Comparison of ENCODE assay signal across 33 cellular contexts in the genomic region with DNA sequence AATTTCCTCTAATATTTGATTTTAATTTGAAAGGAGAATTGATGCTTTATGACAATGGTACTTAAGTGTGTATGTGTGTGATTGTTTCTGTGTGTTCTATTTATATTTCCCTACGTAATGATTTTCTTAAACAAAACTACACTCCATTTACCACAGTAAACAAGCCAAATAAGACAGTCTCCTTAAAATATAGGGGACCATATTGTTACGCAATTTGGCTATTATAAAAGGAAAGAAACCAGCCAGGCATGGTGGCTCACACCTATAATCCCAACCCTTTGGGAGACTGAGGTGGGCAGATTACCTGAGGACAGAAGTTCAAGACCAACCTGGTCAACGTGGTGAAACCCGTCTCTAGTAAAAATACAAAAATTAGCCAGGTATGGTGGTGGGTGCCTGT.
DNase-seq lines count a peak whose midpoint lies in the region; ATAC-seq, FAIRE-seq and TF ChIP-seq lines count a peak whose summit lies in the region.
"Had no signal": no experiment of that assay in that cellular context is flagged by ENCODE, and none has a peak within 500 bp of the region (broad histone marks: within the 10 kb centered on the region; RNA-seq: fewer than 3 reads in every experiment).

No MANE protein-coding gene starts in this region.

- H2AK9ac ChIP-seq in IMR-90 (replicated peaks; ENCODE audit: low read depth, low read length, poor library complexity): no peak overlapping the region

- no peaks in the 10 kb centered on the region for H3K23me2 ChIP-seq in H1 (ENCODE audit: low read depth, low read length)

- H3K56ac ChIP-seq in IMR-90 (ENCODE audit: extremely low read depth, insufficient read depth, low read length) (no peak overlapping the region), H1 (replicated peaks; ENCODE audit: insufficient read length, low read depth, low read length) (no peak overlapping the region)

- no TSS peak for BruUV-seq in HepG2 (replicated peaks; lab: Mats Ljungman, UMichigan)
- no TSS peak for BruUV-seq in IMR-90 (replicated peaks; lab: Mats Ljungman, UMichigan)

- no peak for FAIRE-seq in HepG2 (lab: Jason Lieb, UNC)
- no peak for FAIRE-seq in H1 (lab: Jason Lieb, UNC)
- FAIRE-seq: A204.1, A549, D721Med had no signal

- H3K4me2 ChIP-seq in HepG2 (ENCODE audit: low read depth, low read length) (no peak overlapping the region), IMR-90 (ENCODE audit: low read depth, low read length) (no peak overlapping the region), H1 (ENCODE audit: insufficient read depth in 1 of 2, low read depth in 2 of 2, low read length in 2 of 2) (no peak overlapping the region)
- H3K4me2 ChIP-seq: A549; BLaER1; BLaER1 treated with 17β-estradiol and CSF1 and Interleukin-3, amounts not matched to agents 10 nM and 100 nM had no signal

- in situ Hi-C loops in HepG2 (cut with HindIII; ENCODE audit: extremely low pct_ligation_motif_present, low pct_unique_long_range_greater_than_20kb) (no loop called here), IMR-90 (cut with MboI; ENCODE audit: low sequenced_read_pairs) (no loop called here)

- H2BK5ac ChIP-seq in IMR-90 (ENCODE audit: low read depth, low read length, poor library complexity, severe bottlenecking): no peak overlapping the region
- no peak overlapping the region for H2BK5ac ChIP-seq in H1 (ENCODE audit: low read depth, low read length)

- H2AFZ ChIP-seq in HepG2 (ENCODE audit: low read length) (no peak overlapping the region), IMR-90 (replicated peaks; ENCODE audit: low read length, poor library complexity) (no peak overlapping the region), H1 (ENCODE audit: low read length) (no peak overlapping the region)

- H4K20me1 ChIP-seq in HepG2 (ENCODE audit: insufficient read depth, low read length): no peaks in the 10 kb centered on the region
- H4K20me1 ChIP-seq in IMR-90 (ENCODE audit: insufficient read depth, low read length): no peaks in the 10 kb centered on the region
- no peaks in the 10 kb centered on the region for H4K20me1 ChIP-seq in H1 (replicated peaks in 1 of 2; ENCODE audit: control insufficient read depth in 1 of 2, insufficient read depth in 2 of 2, low read length in 2 of 2)
- H4K20me1 ChIP-seq: BLaER1; BLaER1 treated with 17β-estradiol and CSF1 and Interleukin-3, amounts not matched to agents 10 nM and 100 nM had no signal

- CTCF ChIA-PET in HepG2 (lab: Yijun Ruan, JAX; ENCODE audit: low intra/inter-chr PET ratio, low total read pairs): no interaction called here
- CTCF ChIA-PET in IMR-90 (lab: Yijun Ruan, JAX): no interaction called here
- CTCF ChIA-PET in H1 (lab: Charles Lee; ENCODE audit: partially characterized antibody): no interaction called here

- H3K79me2 ChIP-seq in HepG2 (ENCODE audit: insufficient read depth, low read length) (no peaks in the 10 kb centered on the region), H1 (ENCODE audit: control insufficient read depth in 1 of 2, insufficient read depth in 2 of 2, low read length in 2 of 2) (no peaks in the 10 kb centered on the region)

- H4K91ac ChIP-seq in IMR-90 (ENCODE audit: insufficient read depth, low read depth, low read length) (no peak overlapping the region), H1 (replicated peaks; ENCODE audit: insufficient read length, low read length) (no peak overlapping the region)

- H2BK15ac ChIP-seq in IMR-90 (ENCODE audit: low read depth, low read length) (no peak overlapping the region), H1 (ENCODE audit: low read length) (no peak overlapping the region)

- no peak for ATAC-seq in HepG2
- ATAC-seq in right lobe of liver: no peak
- no peak for ATAC-seq in IMR-90 (ENCODE audit: low read depth)
- no peak for ATAC-seq in HG02759 (IDR thresholded peaks at IDR 0.05; ENCODE audit: unreplicated experiment)
- ATAC-seq: A549; CD8-positive, alpha-beta T cell had no signal

- POLR2A ChIA-PET in HepG2 (lab: Yijun Ruan, JAX): no interaction called here
- POLR2A ChIA-PET in IMR-90 (lab: Charles Lee; ENCODE audit: unreplicated experiment): no interaction called here
- POLR2A ChIA-PET in H1 (lab: Charles Lee; ENCODE audit: partially characterized antibody): no interaction called here

- H2BK12ac ChIP-seq in H1 (ENCODE audit: low read depth, low read length): no peak overlapping the region

- H3K79me1 ChIP-seq in IMR-90 (ENCODE audit: low read depth in 1 of 2, low read length in 2 of 2) (no peaks in the 10 kb centered on the region), H1 (ENCODE audit: low read depth, low read length) (no peaks in the 10 kb centered on the region)

- H3K4me1 ChIP-seq in HepG2 (ENCODE audit: insufficient read depth, low read length): no peaks in the 10 kb centered on the region
- H3K4me1 ChIP-seq in right lobe of liver: no peaks in the 10 kb centered on the region
- no peaks in the 10 kb centered on the region for H3K4me1 ChIP-seq in IMR-90 (ENCODE audit: control insufficient read depth, insufficient read depth, low read length)
- peaks cover 0 to 3% (median under 1%) of the 10 kb centered on the region in 4 experiments; a peak in 2 of 7 replicates for H3K4me1 ChIP-seq in H1 (replicated peaks in 1 of 4; ENCODE audit: control insufficient read depth in 3 of 4, insufficient read depth in 4 of 4, low read length in 3 of 4)
- H3K4me1 ChIP-seq: A549; BE2C; BLaER1; BLaER1 treated with 17β-estradiol and CSF1 and Interleukin-3, amounts not matched to agents 10 nM and 100 nM; Caco-2 had no signal

- no peak overlapping the region for H3K4me3 ChIP-seq in HepG2 (replicated peaks in 1 of 3; ENCODE audit: insufficient read depth in 1 of 3, low read depth in 2 of 3, low read length in 3 of 3)
- no peak overlapping the region for H3K4me3 ChIP-seq in right lobe of liver
- H3K4me3 ChIP-seq in IMR-90 (ENCODE audit: insufficient read depth, low read depth, low read length): no peak overlapping the region
- no peak overlapping the region for H3K4me3 ChIP-seq in H1 (ENCODE audit: extremely low read depth in 1 of 4, insufficient read depth in 2 of 4, low read depth in 3 of 4, low read length in 4 of 4)
- no peak overlapping the region for H3K4me3 ChIP-seq in lower leg skin (ENCODE audit: low read depth, poor library complexity, severe bottlenecking)
- H3K4me3 ChIP-seq: A549; BLaER1; BLaER1 treated with 17β-estradiol and CSF1 and Interleukin-3, amounts not matched to agents 10 nM and 100 nM had no signal

- no peak overlapping the region for H4K5ac ChIP-seq in IMR-90 (ENCODE audit: low read depth, low read length)
- H4K5ac ChIP-seq in H1 (ENCODE audit: insufficient read length, low read depth, low read length): no peak overlapping the region

- H3K4ac ChIP-seq in IMR-90 (ENCODE audit: low read depth, low read length): no peak overlapping the region
- H3K4ac ChIP-seq in H1 (replicated peaks; ENCODE audit: insufficient read length, low read depth, low read length): no peak overlapping the region

- H3K9ac ChIP-seq in HepG2 (ENCODE audit: insufficient read depth, low read depth, low read length) (no peak overlapping the region), IMR-90 (ENCODE audit: low read depth, low read length) (no peak overlapping the region), H1 (replicated peaks in 1 of 4; ENCODE audit: extremely low read depth in 1 of 4, low read depth in 3 of 4, low read length in 3 of 4) (no peak overlapping the region)
- H3K9ac ChIP-seq: BLaER1; BLaER1 treated with 17β-estradiol and CSF1 and Interleukin-3, amounts not matched to agents 10 nM and 100 nM had no signal

- dilution Hi-C loops in IMR-90 (cut with HindIII; ENCODE audit: low sequenced_read_pairs, unreplicated experiment): no loop called here

- TF ChIP-seq EP300 in HepG2 (IDR thresholded peaks at IDR 0.05; ENCODE audit: low read depth in 2 of 2, low read length in 2 of 2) (no peak), HepG2 (CRISPR knock-in tag; IDR thresholded peaks at IDR 0.05; ENCODE audit: borderline replicate concordance) (no peak), H1 (IDR thresholded peaks at IDR 0.05; ENCODE audit: borderline replicate concordance in 1 of 2, low read depth in 2 of 2, low read length in 2 of 2) (no peak)

- TF ChIP-seq RAD21 in HepG2 (CRISPR knock-in tag; IDR thresholded peaks at IDR 0.05) (no peak), IMR-90 (IDR thresholded peaks at IDR 0.05; ENCODE audit: low read length) (no peak), H1 (IDR thresholded peaks at IDR 0.05 in 1 of 2, conservative IDR thresholded peaks at IDR 0.05 in 1 of 2; ENCODE audit: low read depth in 2 of 2, low read length in 2 of 2) (no peak)

- intact Hi-C loops in HepG2 (cut with micrococcal nuclease; ENCODE audit: unreplicated experiment) (no loop called here), right lobe of liver (cut with DNase I) (no loop called here), IMR-90 (cut with micrococcal nuclease) (no loop called here), lower leg skin (cut with DNase I; ENCODE audit: low total_unique reads) (no loop called here)

- H2AK5ac ChIP-seq in IMR-90 (ENCODE audit: low read depth, low read length) (no peak overlapping the region), H1 (ENCODE audit: low read depth, low read length) (no peak overlapping the region)

- TF ChIP-seq POLR2A in HepG2 (IDR thresholded peaks at IDR 0.05; ENCODE audit: insufficient read depth in 1 of 2, low read depth in 2 of 2, low read length in 2 of 2): no peak
- TF ChIP-seq POLR2A in right lobe of liver (IDR thresholded peaks at IDR 0.05): no peak
- TF ChIP-seq POLR2A in IMR-90 (IDR thresholded peaks at IDR 0.05; ENCODE audit: low read depth, low read length): no peak
- TF ChIP-seq POLR2A in H1 (IDR thresholded peaks at IDR 0.05; ENCODE audit: control extremely low read depth in 1 of 2, low read depth in 2 of 2, low read length in 2 of 2): no peak
- no peak for TF ChIP-seq POLR2A in lower leg skin (IDR thresholded peaks at IDR 0.05)

- H3K27me3 ChIP-seq in HepG2 (ENCODE audit: control insufficient read depth in 1 of 2, insufficient read depth in 2 of 2, low read length in 2 of 2) (no peaks in the 10 kb centered on the region), right lobe of liver (no peaks in the 10 kb centered on the region), IMR-90 (ENCODE audit: control insufficient read depth, insufficient read depth, low read length) (no peaks in the 10 kb centered on the region), H1 (replicated peaks in 1 of 4; ENCODE audit: control insufficient read depth in 3 of 4, extremely low read depth in 1 of 4, insufficient read depth in 3 of 4, low read length in 3 of 4) (no peaks in the 10 kb centered on the region)
- H3K27me3 ChIP-seq: BE2C; BLaER1; BLaER1 treated with 17β-estradiol and CSF1 and Interleukin-3, amounts not matched to agents 10 nM and 100 nM had no signal

- H3K27ac ChIP-seq in HepG2 (ENCODE audit: extremely low read length, insufficient read depth, low read length) (no peak overlapping the region), right lobe of liver (no peak overlapping the region), IMR-90 (ENCODE audit: insufficient read depth, low read length) (no peak overlapping the region), H1 (ENCODE audit: low read depth, low read length) (no peak overlapping the region)
- H3K27ac ChIP-seq: 22Rv1; A549; BLaER1; BLaER1 treated with 17β-estradiol and CSF1 and Interleukin-3, amounts not matched to agents 10 nM and 100 nM; C4-2B had no signal

- DNase-seq in HepG2 (ENCODE audit: low spot score) (no peak), right lobe of liver (no peak), IMR-90 (no peak), H1 (ENCODE audit: low read depth in 1 of 2, low spot score in 2 of 2) (no peak), lower leg skin (ENCODE audit: low spot score in 2 of 2) (no peak)
- DNase-seq: 8988T; ACHN; AML-193; BE2C; C1 segment of cervical spinal cord; Caco-2; Calu3; CD4-positive, alpha-beta memory T cell; CD4-positive, alpha-beta T cell; CD4-positive, CD25-positive, alpha-beta regulatory T cell; CD8-positive, alpha-beta memory T cell; CD8-positive, alpha-beta T cell; COR-L47; DMS 273 treated with DMSO at 0.1 percent for 48 hours; DMS153; DMS53; DMS79; DMS79 treated with DMSO at 0.1 percent for 48 hours; DND-41; EL had no signal

- H3K23ac ChIP-seq in IMR-90 (ENCODE audit: low read depth, low read length) (no peak overlapping the region), H1 (ENCODE audit: insufficient read length) (no peak overlapping the region)

- WGBS in HepG2 (ENCODE audit: low lambda C conversion rate): 24% methylated on average over 4 of the region's 4 CpGs
- WGBS in right lobe of liver (ENCODE audit: insufficient coverage, low coverage, low lambda C conversion rate, missing lambda C conversion rate): 56% methylated on average over 4 of the region's 4 CpGs
- no CpG with 5 or more reads among the region's 4 CpGs for WGBS in IMR-90 (ENCODE audit: extremely low coverage in 2 of 2, insufficient read length in 1 of 2), 2 experiments
- 93% methylated on average over 4 of the region's 4 CpGs; no CpG with 5 or more reads in 1 of the 2 experiments for WGBS in H1 (ENCODE audit: extremely low coverage in 1 of 2, insufficient coverage in 1 of 2, insufficient read length in 1 of 2, insufficient replicate concordance in 2 of 2, low coverage in 1 of 2, low lambda C conversion rate in 2 of 2, missing lambda C conversion rate in 1 of 2), 2 experiments
- WGBS in lower leg skin, 2 donors: 88 to 90% methylated on average over 4 of the region's 4 CpGs

- H4K8ac ChIP-seq in IMR-90 (ENCODE audit: low read depth in 2 of 2, low read length in 2 of 2) (no peak overlapping the region), H1 (ENCODE audit: extremely low read depth, insufficient read depth, low read length) (no peak overlapping the region)

- H2BK120ac ChIP-seq in IMR-90 (ENCODE audit: low read depth, low read length) (no peak overlapping the region), H1 (replicated peaks; ENCODE audit: low read depth, low read length) (no peak overlapping the region)

- no peak overlapping the region for H2BK20ac ChIP-seq in IMR-90 (ENCODE audit: low read depth, low read length)
- no peak overlapping the region for H2BK20ac ChIP-seq in H1 (ENCODE audit: low read length)

- no peaks in the 10 kb centered on the region for H3K9me1 ChIP-seq in IMR-90 (ENCODE audit: insufficient read depth, low read length)

- no peak overlapping the region for H3K14ac ChIP-seq in IMR-90 (replicated peaks; ENCODE audit: low read depth, low read length)
- no peak overlapping the region for H3K14ac ChIP-seq in H1 (ENCODE audit: insufficient read length)

- H3K9me3 ChIP-seq in HepG2 (ENCODE audit: low read length): peaks cover 74% of the 10 kb centered on the region
- H3K9me3 ChIP-seq in right lobe of liver: no peaks in the 10 kb centered on the region
- peaks cover 5% of the 10 kb centered on the region; the same call in 1 of the 2 replicates for H3K9me3 ChIP-seq in IMR-90 (ENCODE audit: control insufficient read depth, insufficient read depth, low read length)
- no peaks in the 10 kb centered on the region for H3K9me3 ChIP-seq in H1 (ENCODE audit: insufficient read depth in 2 of 2, low read depth in 1 of 2, low read length in 1 of 2)
- H3K9me3 ChIP-seq: A549; BE2C; BLaER1; BLaER1 treated with 17β-estradiol and CSF1 and Interleukin-3, amounts not matched to agents 10 nM and 100 nM; Caco-2 had no signal

- H3K18ac ChIP-seq in IMR-90 (ENCODE audit: low read depth, low read length): no peak overlapping the region
- H3K18ac ChIP-seq in H1 (ENCODE audit: extremely low read depth, low read length): no peak overlapping the region

- no peak for TF ChIP-seq CTCF in HepG2 (CRISPR knock-in tag; IDR thresholded peaks at IDR 0.05)
- TF ChIP-seq CTCF in right lobe of liver (IDR thresholded peaks at IDR 0.05): no peak
- no peak for TF ChIP-seq CTCF in IMR-90 (conservative IDR thresholded peaks at IDR 0.05; ENCODE audit: low read depth, low read length)
- TF ChIP-seq CTCF in H1 (IDR thresholded peaks at IDR 0.05; ENCODE audit: control extremely low read depth in 1 of 3, insufficient read depth in 1 of 3, low read depth in 1 of 3, low read length in 3 of 3): no peak
- no peak for TF ChIP-seq CTCF in lower leg skin (IDR thresholded peaks at IDR 0.05)

- H3K36me3 ChIP-seq in HepG2 (replicated peaks in 1 of 2; ENCODE audit: control insufficient read depth in 1 of 2, insufficient read depth in 2 of 2, low read length in 2 of 2) (no peaks in the 10 kb centered on the region), right lobe of liver (no peaks in the 10 kb centered on the region), IMR-90 (ENCODE audit: control insufficient read depth, insufficient read depth, low read length) (no peaks in the 10 kb centered on the region), H1 (ENCODE audit: control insufficient read depth in 2 of 4, insufficient read depth in 4 of 4, low read length in 3 of 4) (no peaks in the 10 kb centered on the region)
- H3K36me3 ChIP-seq: BE2C; BLaER1; BLaER1 treated with 17β-estradiol and CSF1 and Interleukin-3, amounts not matched to agents 10 nM and 100 nM had no signal
